1 cellular context compared by ENCODE assay signal in genomic region chr18:49565101-49565500, GRCh38.
TF ChIP-seq lines count a peak whose summit lies in the region.

No MANE protein-coding gene starts in this region.

TF ChIP-seq in H1, 55 proteins besides CTCF, POLR2A, EP300 and RAD21:
- TF ChIP-seq TAF1 (IDR thresholded peaks at IDR 0.05; ENCODE audit: low read depth, low read length) (no peak), SP2 (IDR thresholded peaks at IDR 0.05; ENCODE audit: low read length) (no peak), SAP30 (IDR thresholded peaks at IDR 0.05; ENCODE audit: insufficient read depth, insufficient replicate concordance, low read length) (no peak), RNF2 (IDR thresholded peaks at IDR 0.05; ENCODE audit: borderline replicate concordance, low read depth, low read length, missing control alignments, poor library complexity, severe bottlenecking) (no peak), YY1 (IDR thresholded peaks at IDR 0.05; ENCODE audit: low read depth, low read length) (no peak), BACH1 (IDR thresholded peaks at IDR 0.05; ENCODE audit: low read length) (no peak), HDAC6 (IDR thresholded peaks at IDR 0.05; ENCODE audit: low read depth, low read length) (no peak), BRCA1 (IDR thresholded peaks at IDR 0.05; ENCODE audit: low read depth, low read length) (no peak), PHF8 (conservative IDR thresholded peaks at IDR 0.05; ENCODE audit: low read depth, low read length) (no peak), EGR1 (IDR thresholded peaks at IDR 0.05; ENCODE audit: borderline replicate concordance, low read depth, low read length) (no peak), SUZ12 (IDR thresholded peaks at IDR 0.05; ENCODE audit: low read length) (no peak), NRF1 (IDR thresholded peaks at IDR 0.05; ENCODE audit: low read depth, low read length) (no peak), USF2 (IDR thresholded peaks at IDR 0.05; ENCODE audit: low read length) (no peak), ATF2 (IDR thresholded peaks at IDR 0.05; ENCODE audit: low read length) (no peak), SRF (IDR thresholded peaks at IDR 0.05; ENCODE audit: low read depth, low read length) (no peak), JUND (IDR thresholded peaks at IDR 0.05; ENCODE audit: low read length) (no peak), ATF3 (IDR thresholded peaks at IDR 0.05; ENCODE audit: insufficient read depth, low read depth, low read length) (no peak)
